ENCODE assay signal across 15 cellular contexts in the genomic region with DNA sequence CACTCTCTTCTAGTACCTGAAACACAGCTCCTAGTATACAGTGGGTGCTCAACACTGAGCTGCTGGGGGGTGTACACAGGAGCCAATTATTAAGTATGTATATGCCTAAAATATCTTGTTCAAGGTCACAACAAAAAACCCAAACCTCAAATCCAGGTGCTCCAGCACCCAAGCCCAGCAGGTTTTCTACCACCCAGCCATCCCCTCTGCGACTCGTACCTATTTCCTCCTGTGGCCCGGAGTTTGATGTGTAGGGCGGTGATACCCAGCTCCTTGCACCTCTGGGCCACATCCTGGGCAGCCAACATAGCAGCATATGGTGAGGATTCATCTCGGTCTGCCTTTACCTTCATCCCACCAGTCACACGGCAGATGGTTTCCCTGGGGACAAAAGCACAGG. TPM values are rescaled to one million over a fixed set of nuclear protein-coding genes. Genes with fewer than 3 reads are reported as not detected.
A peak's percentile ranks its signal among the peaks of the same experiment; 100 is the strongest.
DNase-seq lines count a peak whose midpoint lies in the region; ATAC-seq, FAIRE-seq and TF ChIP-seq lines count a peak whose summit lies in the region.
"Had no signal": no experiment of that assay in that cellular context is flagged by ENCODE, and none has a peak within 500 bp of the region (broad histone marks: within the 10 kb centered on the region; RNA-seq: fewer than 3 reads in every experiment).

No MANE protein-coding gene starts in this region.

- H2AFZ ChIP-seq in K562 (ENCODE audit: low read depth, low read length) (no peak overlapping the region), neuronal stem cell (ENCODE audit: low read length) (no peak overlapping the region)

- H2BK120ac ChIP-seq in neuronal stem cell (ENCODE audit: low read depth, low read length), result no peak overlapping the region

- no peak for DNase-seq in activated T-cell treated with anti-CD3 and anti-CD28 coated beads, Interleukin-2, amount 50 U/mL, for 72 hours
- DNase-seq in activated T-cell treated with anti-CD3 and anti-CD28 coated beads for 4 hours, result no peak
- no peak for DNase-seq in MG63
- DNase-seq in K562 (ENCODE audit: extremely low read depth in 1 of 4, low spot score in 3 of 4), result no peak
- no peak for DNase-seq in neuronal stem cell (ENCODE audit: low spot score)
- DNase-seq in NCI-H1694 treated with DMSO at 0.1 percent for 48 hours (lab: John Stamatoyannopoulos, UW), result no peak
- no peak for DNase-seq in DMS79 treated with DMSO at 0.1 percent for 48 hours (lab: John Stamatoyannopoulos, UW)
- DNase-seq in 8988T, result no peak
- DNase-seq: midbrain; NCI-H1436 treated with DMSO at 0.1 percent for 48 hours; NCI-H526; Right ventricle myocardium superior; stimulated activated CD4-positive, alpha-beta T cell treated with anti-CD3 and anti-CD28 coated beads, Interleukin-4, amount 100 ng/mL, for 24 hours; stomach had no signal

- H3K4me3 ChIP-seq in MG63, result peak overlapping the region; percentile 91; the same call in 1 of the 2 replicates
- H3K4me3 ChIP-seq in K562, result no peak overlapping the region
- H3K4me3 ChIP-seq in neuronal stem cell (ENCODE audit: low read length in 2 of 2), result no peak overlapping the region
- H3K4me3 ChIP-seq: stomach had no signal

- H3K27ac Mint-ChIP-seq in activated T-cell treated with anti-CD3 and anti-CD28 coated beads, Interleukin-2, amount 50 U/mL, for 72 hours, result peak overlapping the region; percentile 66

- peak overlapping the region; percentile 9 to 20 for H3K4me3 Mint-ChIP-seq in activated T-cell treated with anti-CD3 and anti-CD28 coated beads, Interleukin-2, amount 50 U/mL, for 72 hours

- H3K27ac ChIP-seq in K562 (ENCODE audit: extremely low read depth, low read depth, low read length), result no peak overlapping the region
- H3K27ac ChIP-seq in neuronal stem cell (replicated peaks; ENCODE audit: low read length), result no peak overlapping the region
- H3K27ac ChIP-seq: stomach had no signal

- CTCF ChIA-PET in K562 (lab: Yijun Ruan, JAX; ENCODE audit: low intra/inter-chr PET ratio), result no interaction called here

- H3K79me1 ChIP-seq in neuronal stem cell (ENCODE audit: low read depth, low read length), result peaks cover 9% of the 10 kb centered on the region

- no peak for TF ChIP-seq POLR2A in K562 (conservative IDR thresholded peaks at IDR 0.05)

- H3K79me2 ChIP-seq in K562 (ENCODE audit: control insufficient read depth, insufficient read depth, low read length), result peaks cover 40% of the 10 kb centered on the region

- no peak overlapping the region for H3K18ac ChIP-seq in neuronal stem cell (ENCODE audit: low read length)

- no peak for TF ChIP-seq CTCF in K562 (IDR thresholded peaks at IDR 0.05 in 2 of 3, conservative IDR thresholded peaks at IDR 0.05 in 1 of 3; ENCODE audit: insufficient read depth in 2 of 3, low read depth in 1 of 3, low read length in 3 of 3)

- no peaks in the 10 kb centered on the region for H3K9me1 ChIP-seq in K562 (ENCODE audit: control insufficient read depth, insufficient read depth, low read length)

- 97% methylated on average over 6 of the region's 6 CpGs for WGBS in K562 (ENCODE audit: insufficient coverage, low coverage, missing lambda C conversion rate)
- WGBS in neuronal stem cell (ENCODE audit: extremely low coverage in 2 of 2, insufficient read length in 2 of 2, insufficient replicate concordance in 1 of 2), 2 donors, result no CpG with 5 or more reads among the region's 6 CpGs

- H3K4me1 ChIP-seq in K562 (replicated peaks in 1 of 2; ENCODE audit: control insufficient read depth in 2 of 2, insufficient read depth in 2 of 2, low read length in 2 of 2) (peaks cover 11 to 13% of the 10 kb centered on the region in 2 experiments; a peak in 4 of 5 replicates), neuronal stem cell (ENCODE audit: control insufficient read depth in 2 of 2, insufficient read depth in 1 of 2, low read depth in 1 of 2, low read length in 2 of 2) (peaks cover 6 to 10% of the 10 kb centered on the region in 2 donors)

- peak overlapping the region; percentile 40 for H3K23ac ChIP-seq in neuronal stem cell (ENCODE audit: low read depth, low read length, poor library complexity)

- H2AK5ac ChIP-seq in neuronal stem cell (ENCODE audit: low read depth, low read length), result no peak overlapping the region

- BruUV-seq in K562 (replicated peaks; lab: Mats Ljungman, UMichigan), result no TSS peak

- no peak overlapping the region for H2BK12ac ChIP-seq in neuronal stem cell (ENCODE audit: low read length)

- H2BK15ac ChIP-seq in neuronal stem cell (ENCODE audit: low read length), result no peak overlapping the region

- no peak for TF ChIP-seq EP300 in K562 (IDR thresholded peaks at IDR 0.05; ENCODE audit: low read length)

- no peak for TF ChIP-seq RAD21 in K562 (CRISPR knock-in tag; conservative IDR thresholded peaks at IDR 0.05 in 1 of 2, IDR thresholded peaks at IDR 0.05 in 1 of 2)

- H3K9me3 ChIP-seq in MG63 (peaks cover 7% of the 10 kb centered on the region), K562 (replicated peaks; ENCODE audit: control insufficient read depth, insufficient read depth, low read depth, low read length) (no peaks in the 10 kb centered on the region), neuronal stem cell (replicated peaks in 1 of 2; ENCODE audit: control insufficient read depth in 2 of 2, insufficient read depth in 1 of 2, low read depth in 1 of 2, low read length in 2 of 2) (peaks cover 1 to 3% of the 10 kb centered on the region in 2 donors)
- H3K9me3 ChIP-seq: stomach had no signal

- intact Hi-C loops in K562 (cut with micrococcal nuclease), result no loop called here

- ATAC-seq in activated T-cell treated with anti-CD3 and anti-CD28 coated beads, Interleukin-2, amount 50 U/mL, for 72 hours (replicated peaks in 1 of 2), result no peak
- no peak for ATAC-seq in K562

- H2BK5ac ChIP-seq in neuronal stem cell (ENCODE audit: low read length), result no peak overlapping the region

- H3K4me1 Mint-ChIP-seq in activated T-cell treated with anti-CD3 and anti-CD28 coated beads, Interleukin-2, amount 50 U/mL, for 72 hours (ENCODE audit: low read depth), result peaks cover 32% of the 10 kb centered on the region

- H3K27me3 ChIP-seq in MG63, result no peaks in the 10 kb centered on the region
- no peaks in the 10 kb centered on the region for H3K27me3 ChIP-seq in K562 (ENCODE audit: control insufficient read depth in 2 of 2, insufficient read depth in 2 of 2, low read length in 2 of 2)
- no peaks in the 10 kb centered on the region for H3K27me3 ChIP-seq in neuronal stem cell (ENCODE audit: control insufficient read depth in 3 of 3, insufficient read depth in 3 of 3, low read depth in 1 of 3, low read length in 3 of 3)
- H3K27me3 ChIP-seq: stomach had no signal

- H4K8ac ChIP-seq in neuronal stem cell (ENCODE audit: low read depth, low read length), result no peak overlapping the region

- no peak for FAIRE-seq in K562 (lab: Jason Lieb, UNC)
- FAIRE-seq: H54 had no signal

- peaks cover 29 to 47% of the 10 kb centered on the region in 2 donors for H3K36me3 Mint-ChIP-seq in activated T-cell treated with anti-CD3 and anti-CD28 coated beads, Interleukin-2, amount 50 U/mL, for 72 hours (ENCODE audit: insufficient read depth in 2 of 2)

- H3K4me2 ChIP-seq in K562 (ENCODE audit: insufficient read depth, low read length) (peak overlapping the region; percentile 33), neuronal stem cell (ENCODE audit: insufficient read depth, low read length, poor library complexity, severe bottlenecking) (no peak overlapping the region)

- POLR2A ChIA-PET in K562 (lab: Yijun Ruan, JAX), result interaction anchor here (0.6 to 3.7 kb wide), 3 partner anchors 11 to 402 kb away, joined by 3 to 17 read pairs (median 3); no protein-coding TSS in a partner anchor

- H3K14ac ChIP-seq in neuronal stem cell (ENCODE audit: low read length), result no peak overlapping the region

- H3K9me3 Mint-ChIP-seq in activated T-cell treated with anti-CD3 and anti-CD28 coated beads, Interleukin-2, amount 50 U/mL, for 72 hours, result no peaks in the 10 kb centered on the region

- H4K91ac ChIP-seq in neuronal stem cell (ENCODE audit: low read depth, low read length, poor library complexity), result no peak overlapping the region

- in situ Hi-C loops in K562 (cut with MboI), result no loop called here

- no peaks in the 10 kb centered on the region for H3K27me3 Mint-ChIP-seq in activated T-cell treated with anti-CD3 and anti-CD28 coated beads, Interleukin-2, amount 50 U/mL, for 72 hours (ENCODE audit: low read depth)

- H3K4ac ChIP-seq in neuronal stem cell (ENCODE audit: low read length), result no peak overlapping the region

- peak overlapping the region in 1 of 2 experiments; percentile 75; a peak in 2 of 4 replicates for H3K9ac ChIP-seq in K562 (ENCODE audit: insufficient read depth in 1 of 2, low read depth in 2 of 2, low read length in 2 of 2)
- H3K9ac ChIP-seq in neuronal stem cell (ENCODE audit: low read depth, low read length, poor library complexity), result no peak overlapping the region

- peaks cover 36% of the 10 kb centered on the region for H4K20me1 ChIP-seq in K562 (replicated peaks; ENCODE audit: control insufficient read depth, insufficient read depth, low read length)

- H3K36me3 ChIP-seq in MG63, result peaks cover 66% of the 10 kb centered on the region
- H3K36me3 ChIP-seq in K562 (ENCODE audit: control insufficient read depth, insufficient read depth, low read length), result peaks cover 65% of the 10 kb centered on the region
- peaks cover 51 to 65% of the 10 kb centered on the region in 2 donors for H3K36me3 ChIP-seq in neuronal stem cell (replicated peaks in 1 of 2; ENCODE audit: control insufficient read depth in 2 of 2, insufficient read depth in 2 of 2, low read length in 2 of 2)

RNA-seq across cellular contexts. Expression of a gene that starts 3.0 kb away (rescaled TPM):
- 1,000 to 10,000 TPM; 2,954 to 3,917 TPM for total RNA-seq in activated T-cell treated with anti-CD3 and anti-CD28 coated beads, Interleukin-2, amount 50 U/mL, for 72 hours
- total RNA-seq in MG63 (2014; rRNA removed; shearing (Covaris generic); ENCODE audit: low replicate concordance), result 6,735 and 8,677 TPM in 2 replicates
- total RNA-seq in K562 (2011; cell fraction: chromatin; rRNA removed; ENCODE audit: low replicate concordance), result 265 and 394 TPM in 2 replicates
- total RNA-seq in K562 (2011; cell fraction: nucleolus; rRNA removed), result 818 and 919 TPM in 2 replicates
- total RNA-seq in K562 (2011; cell fraction: nucleoplasm; rRNA removed), result 1,009 and 1,942 TPM in 2 replicates
- total RNA-seq in K562 (2014; rRNA removed) (3,004 and 3,238 TPM in 2 replicates), K562 (2014; rRNA removed; fragmentation: Illumina TruSeq; extraction: Trizol) (3,003 and 3,017 TPM in 2 replicates), K562 (2015; rRNA removed; fragmentation: Illumina TruSeq; extraction: Trizol) (2,679 and 2,873 TPM in 2 replicates), K562 (2021) (3,285 and 3,523 TPM in 2 replicates)
- polyA plus RNA-seq in K562 (2011; rRNA removed) (5,983 and 6,751 TPM in 2 replicates), K562 (2014; fragmentation: Illumina TruSeq; extraction: Trizol) (3,907 and 4,185 TPM in 2 replicates), K562 (2014; fragmentation: Nextera tagmentation; extraction: Ambion mirVana) (1,000 to 10,000 TPM; 1,824 to 2,512 TPM), K562 (2014; rRNA removed) (4,384 and 5,321 TPM in 2 replicates)
- 5,490 and 8,746 TPM in 2 replicates for polyA plus RNA-seq in K562 (2011; cell fraction: cytosol; rRNA removed)
- polyA plus RNA-seq in K562 (2011; cell fraction: nucleus; rRNA removed), result 1,361 and 2,299 TPM in 2 replicates
- 4,665 and 5,719 TPM in 2 replicates for polyA plus RNA-seq in K562 (2012)
- polyA minus RNA-seq in K562 (2011; rRNA and poly(A)+ RNA removed), result 3,342 and 3,929 TPM in 2 replicates
- polyA minus RNA-seq in K562 (2011; cell fraction: cytosol; rRNA and poly(A)+ RNA removed), result 682 and 753 TPM in 2 replicates
- polyA minus RNA-seq in K562 (2011; cell fraction: nucleus; rRNA and poly(A)+ RNA removed), result 162 and 371 TPM in 2 replicates
- polyA plus RNA-seq in neuronal stem cell (2013, experiment 1 of 2), result 5,106 TPM
- polyA plus RNA-seq in neuronal stem cell (2013, experiment 2 of 2), result 5,095 TPM

RNA-seq across cellular contexts. Expression of a gene that starts 33.9 kb away (rescaled TPM):
- 100 to 1,000 TPM; 363 to 455 TPM for total RNA-seq in activated T-cell treated with anti-CD3 and anti-CD28 coated beads, Interleukin-2, amount 50 U/mL, for 72 hours
- total RNA-seq in MG63 (2014; rRNA removed; shearing (Covaris generic); ENCODE audit: low replicate concordance), result not detected in 2 replicates
- total RNA-seq in K562 (2011; cell fraction: chromatin; rRNA removed; ENCODE audit: low replicate concordance), result not detected in 2 replicates
- total RNA-seq in K562 (2011; cell fraction: nucleolus; rRNA removed), result not detected in 2 replicates
- total RNA-seq in K562 (2011; cell fraction: nucleoplasm; rRNA removed), result not detected in 2 replicates
- total RNA-seq in K562 (2014; rRNA removed), result 1.00 and 1.1 TPM in 2 replicates
- 0.18 TPM in 1 of 2 replicates, not detected in the other for total RNA-seq in K562 (2014; rRNA removed; fragmentation: Illumina TruSeq; extraction: Trizol)
- total RNA-seq in K562 (2015; rRNA removed; fragmentation: Illumina TruSeq; extraction: Trizol), result 0.65 and 0.87 TPM in 2 replicates
- total RNA-seq in K562 (2021), result 4.8 and 6.0 TPM in 2 replicates
- polyA plus RNA-seq in K562 (2011; rRNA removed), result 0.07 and 0.22 TPM in 2 replicates
- 0.22 and 0.27 TPM in 2 replicates for polyA plus RNA-seq in K562 (2011; cell fraction: cytosol; rRNA removed)
- polyA plus RNA-seq in K562 (2011; cell fraction: nucleus; rRNA removed), result 0.23 TPM in 1 of 2 replicates, not detected in the other
- 0.82 and 2.1 TPM in 2 replicates for polyA plus RNA-seq in K562 (2012)
- polyA plus RNA-seq in K562 (2014; fragmentation: Illumina TruSeq; extraction: Trizol), result 0.40 and 1.1 TPM in 2 replicates
- under 1 TPM; 0.21 to 0.24 TPM for polyA plus RNA-seq in K562 (2014; fragmentation: Nextera tagmentation; extraction: Ambion mirVana)
- 0.32 and 1.9 TPM in 2 replicates for polyA plus RNA-seq in K562 (2014; rRNA removed)
- polyA minus RNA-seq in K562 (2011; rRNA and poly(A)+ RNA removed), result 0.18 TPM in 1 of 2 replicates, not detected in the other
- polyA minus RNA-seq in K562 (2011; cell fraction: cytosol; rRNA and poly(A)+ RNA removed), result 1.5 TPM in 1 of 2 replicates, not detected in the other
- not detected in 2 replicates for polyA minus RNA-seq in K562 (2011; cell fraction: nucleus; rRNA and poly(A)+ RNA removed)
- 61.0 TPM for polyA plus RNA-seq in neuronal stem cell (2013, experiment 1 of 2)
- polyA plus RNA-seq in neuronal stem cell (2013, experiment 2 of 2), result 61.3 TPM

Comparison
In these comparisons a context has a peak if more than half of its experiments do, and no peak if none do; other contexts are left out.
1. RNA of a gene that starts 33.9 kb away (total RNA-seq): 363 to 455 TPM in activated T-cell treated with anti-CD3 and anti-CD28 coated beads, Interleukin-2, amount 50 U/mL, for 72 hours; 0.18 to 6.0 TPM in K562 and not detected in MG63; every median in the first group is over 10 times any median in the second.